Comparison of ENCODE assay signal across 1 cellular context in the genomic region with DNA sequence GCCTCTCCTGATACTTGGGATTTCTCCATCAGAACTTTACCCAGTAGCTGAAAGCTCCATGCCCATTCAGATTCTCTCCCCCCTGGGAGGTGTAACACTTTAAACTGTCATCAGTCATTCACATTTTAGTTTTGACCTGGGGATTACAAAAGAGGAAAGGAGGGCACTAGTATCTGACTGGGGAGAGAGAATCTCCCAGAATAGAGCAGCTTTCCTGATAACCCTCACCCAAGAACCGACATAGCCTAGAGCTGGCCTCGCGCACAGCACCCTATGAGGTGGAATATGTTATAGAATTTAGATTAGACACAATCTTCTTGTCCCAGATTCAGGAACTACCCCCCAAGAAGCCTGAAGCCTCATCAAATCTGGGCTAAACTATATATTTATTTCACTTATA.
TF ChIP-seq lines count a peak whose summit lies in the region.

No MANE protein-coding gene starts in this region.

TF ChIP-seq in WTC11, 78 proteins besides CTCF, POLR2A, EP300 and RAD21 (continued from another document):
- TF ChIP-seq, protein P1, sequence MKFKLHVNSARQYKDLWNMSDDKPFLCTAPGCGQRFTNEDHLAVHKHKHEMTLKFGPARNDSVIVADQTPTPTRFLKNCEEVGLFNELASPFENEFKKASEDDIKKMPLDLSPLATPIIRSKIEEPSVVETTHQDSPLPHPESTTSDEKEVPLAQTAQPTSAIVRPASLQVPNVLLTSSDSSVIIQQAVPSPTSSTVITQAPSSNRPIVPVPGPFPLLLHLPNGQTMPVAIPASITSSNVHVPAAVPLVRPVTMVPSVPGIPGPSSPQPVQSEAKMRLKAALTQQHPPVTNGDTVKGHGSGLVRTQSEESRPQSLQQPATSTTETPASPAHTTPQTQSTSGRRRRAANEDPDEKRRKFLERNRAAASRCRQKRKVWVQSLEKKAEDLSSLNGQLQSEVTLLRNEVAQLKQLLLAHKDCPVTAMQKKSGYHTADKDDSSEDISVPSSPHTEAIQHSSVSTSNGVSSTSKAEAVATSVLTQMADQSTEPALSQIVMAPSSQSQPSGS (CRISPR knock-in tag; IDR thresholded peaks at IDR 0.05; ENCODE audit: borderline replicate concordance, low read depth): no peak
- TF ChIP-seq MYBL2 (CRISPR knock-in tag; IDR thresholded peaks at IDR 0.05) (no peak), SOX15 (CRISPR knock-in tag; IDR thresholded peaks at IDR 0.05) (no peak), FOXK1 (CRISPR knock-in tag; IDR thresholded peaks at IDR 0.05) (no peak), TP53 (CRISPR knock-in tag; IDR thresholded peaks at IDR 0.05) (no peak), GRHL2 (CRISPR knock-in tag; IDR thresholded peaks at IDR 0.05; ENCODE audit: insufficient replicate concordance, severe bottlenecking) (no peak), ZNF138 (CRISPR knock-in tag; conservative IDR thresholded peaks at IDR 0.05) (no peak), NR3C1 (CRISPR knock-in tag; conservative IDR thresholded peaks at IDR 0.05; ENCODE audit: low read depth) (no peak), FOXJ3 (CRISPR knock-in tag; IDR thresholded peaks at IDR 0.05; ENCODE audit: borderline replicate concordance) (no peak), NFE2L1 (CRISPR knock-in tag; IDR thresholded peaks at IDR 0.05) (no peak)
- TF ChIP-seq, protein P2, sequence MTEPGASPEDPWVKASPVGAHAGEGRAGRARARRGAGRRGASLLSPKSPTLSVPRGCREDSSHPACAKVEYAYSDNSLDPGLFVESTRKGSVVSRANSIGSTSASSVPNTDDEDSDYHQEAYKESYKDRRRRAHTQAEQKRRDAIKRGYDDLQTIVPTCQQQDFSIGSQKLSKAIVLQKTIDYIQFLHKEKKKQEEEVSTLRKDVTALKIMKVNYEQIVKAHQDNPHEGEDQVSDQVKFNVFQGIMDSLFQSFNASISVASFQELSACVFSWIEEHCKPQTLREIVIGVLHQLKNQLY (CRISPR knock-in tag; IDR thresholded peaks at IDR 0.05): no peak
- TF ChIP-seq, protein P3, sequence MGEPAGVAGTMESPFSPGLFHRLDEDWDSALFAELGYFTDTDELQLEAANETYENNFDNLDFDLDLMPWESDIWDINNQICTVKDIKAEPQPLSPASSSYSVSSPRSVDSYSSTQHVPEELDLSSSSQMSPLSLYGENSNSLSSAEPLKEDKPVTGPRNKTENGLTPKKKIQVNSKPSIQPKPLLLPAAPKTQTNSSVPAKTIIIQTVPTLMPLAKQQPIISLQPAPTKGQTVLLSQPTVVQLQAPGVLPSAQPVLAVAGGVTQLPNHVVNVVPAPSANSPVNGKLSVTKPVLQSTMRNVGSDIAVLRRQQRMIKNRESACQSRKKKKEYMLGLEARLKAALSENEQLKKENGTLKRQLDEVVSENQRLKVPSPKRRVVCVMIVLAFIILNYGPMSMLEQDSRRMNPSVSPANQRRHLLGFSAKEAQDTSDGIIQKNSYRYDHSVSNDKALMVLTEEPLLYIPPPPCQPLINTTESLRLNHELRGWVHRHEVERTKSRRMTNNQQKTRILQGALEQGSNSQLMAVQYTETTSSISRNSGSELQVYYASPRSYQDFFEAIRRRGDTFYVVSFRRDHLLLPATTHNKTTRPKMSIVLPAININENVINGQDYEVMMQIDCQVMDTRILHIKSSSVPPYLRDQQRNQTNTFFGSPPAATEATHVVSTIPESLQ (CRISPR knock-in tag; IDR thresholded peaks at IDR 0.05): no peak
- TF ChIP-seq, protein P4, sequence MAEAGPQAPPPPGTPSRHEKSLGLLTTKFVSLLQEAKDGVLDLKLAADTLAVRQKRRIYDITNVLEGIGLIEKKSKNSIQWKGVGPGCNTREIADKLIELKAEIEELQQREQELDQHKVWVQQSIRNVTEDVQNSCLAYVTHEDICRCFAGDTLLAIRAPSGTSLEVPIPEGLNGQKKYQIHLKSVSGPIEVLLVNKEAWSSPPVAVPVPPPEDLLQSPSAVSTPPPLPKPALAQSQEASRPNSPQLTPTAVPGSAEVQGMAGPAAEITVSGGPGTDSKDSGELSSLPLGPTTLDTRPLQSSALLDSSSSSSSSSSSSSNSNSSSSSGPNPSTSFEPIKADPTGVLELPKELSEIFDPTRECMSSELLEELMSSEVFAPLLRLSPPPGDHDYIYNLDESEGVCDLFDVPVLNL (CRISPR knock-in tag; IDR thresholded peaks at IDR 0.05; ENCODE audit: borderline replicate concordance, low read depth): no peak
- TF ChIP-seq, protein P5, sequence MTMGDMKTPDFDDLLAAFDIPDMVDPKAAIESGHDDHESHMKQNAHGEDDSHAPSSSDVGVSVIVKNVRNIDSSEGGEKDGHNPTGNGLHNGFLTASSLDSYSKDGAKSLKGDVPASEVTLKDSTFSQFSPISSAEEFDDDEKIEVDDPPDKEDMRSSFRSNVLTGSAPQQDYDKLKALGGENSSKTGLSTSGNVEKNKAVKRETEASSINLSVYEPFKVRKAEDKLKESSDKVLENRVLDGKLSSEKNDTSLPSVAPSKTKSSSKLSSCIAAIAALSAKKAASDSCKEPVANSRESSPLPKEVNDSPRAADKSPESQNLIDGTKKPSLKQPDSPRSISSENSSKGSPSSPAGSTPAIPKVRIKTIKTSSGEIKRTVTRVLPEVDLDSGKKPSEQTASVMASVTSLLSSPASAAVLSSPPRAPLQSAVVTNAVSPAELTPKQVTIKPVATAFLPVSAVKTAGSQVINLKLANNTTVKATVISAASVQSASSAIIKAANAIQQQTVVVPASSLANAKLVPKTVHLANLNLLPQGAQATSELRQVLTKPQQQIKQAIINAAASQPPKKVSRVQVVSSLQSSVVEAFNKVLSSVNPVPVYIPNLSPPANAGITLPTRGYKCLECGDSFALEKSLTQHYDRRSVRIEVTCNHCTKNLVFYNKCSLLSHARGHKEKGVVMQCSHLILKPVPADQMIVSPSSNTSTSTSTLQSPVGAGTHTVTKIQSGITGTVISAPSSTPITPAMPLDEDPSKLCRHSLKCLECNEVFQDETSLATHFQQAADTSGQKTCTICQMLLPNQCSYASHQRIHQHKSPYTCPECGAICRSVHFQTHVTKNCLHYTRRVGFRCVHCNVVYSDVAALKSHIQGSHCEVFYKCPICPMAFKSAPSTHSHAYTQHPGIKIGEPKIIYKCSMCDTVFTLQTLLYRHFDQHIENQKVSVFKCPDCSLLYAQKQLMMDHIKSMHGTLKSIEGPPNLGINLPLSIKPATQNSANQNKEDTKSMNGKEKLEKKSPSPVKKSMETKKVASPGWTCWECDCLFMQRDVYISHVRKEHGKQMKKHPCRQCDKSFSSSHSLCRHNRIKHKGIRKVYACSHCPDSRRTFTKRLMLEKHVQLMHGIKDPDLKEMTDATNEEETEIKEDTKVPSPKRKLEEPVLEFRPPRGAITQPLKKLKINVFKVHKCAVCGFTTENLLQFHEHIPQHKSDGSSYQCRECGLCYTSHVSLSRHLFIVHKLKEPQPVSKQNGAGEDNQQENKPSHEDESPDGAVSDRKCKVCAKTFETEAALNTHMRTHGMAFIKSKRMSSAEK (CRISPR knock-in tag; IDR thresholded peaks at IDR 0.05; ENCODE audit: borderline replicate concordance): no peak
- TF ChIP-seq, protein P6, sequence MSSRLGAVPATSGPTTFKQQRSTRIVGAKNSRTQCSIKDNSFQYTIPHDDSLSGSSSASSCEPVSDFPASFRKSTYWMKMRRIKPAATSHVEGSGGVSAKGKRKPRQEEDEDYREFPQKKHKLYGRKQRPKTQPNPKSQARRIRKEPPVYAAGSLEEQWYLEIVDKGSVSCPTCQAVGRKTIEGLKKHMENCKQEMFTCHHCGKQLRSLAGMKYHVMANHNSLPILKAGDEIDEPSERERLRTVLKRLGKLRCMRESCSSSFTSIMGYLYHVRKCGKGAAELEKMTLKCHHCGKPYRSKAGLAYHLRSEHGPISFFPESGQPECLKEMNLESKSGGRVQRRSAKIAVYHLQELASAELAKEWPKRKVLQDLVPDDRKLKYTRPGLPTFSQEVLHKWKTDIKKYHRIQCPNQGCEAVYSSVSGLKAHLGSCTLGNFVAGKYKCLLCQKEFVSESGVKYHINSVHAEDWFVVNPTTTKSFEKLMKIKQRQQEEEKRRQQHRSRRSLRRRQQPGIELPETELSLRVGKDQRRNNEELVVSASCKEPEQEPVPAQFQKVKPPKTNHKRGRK (CRISPR knock-in tag; IDR thresholded peaks at IDR 0.05; ENCODE audit: borderline replicate concordance): no peak
